In the genomic region with DNA sequence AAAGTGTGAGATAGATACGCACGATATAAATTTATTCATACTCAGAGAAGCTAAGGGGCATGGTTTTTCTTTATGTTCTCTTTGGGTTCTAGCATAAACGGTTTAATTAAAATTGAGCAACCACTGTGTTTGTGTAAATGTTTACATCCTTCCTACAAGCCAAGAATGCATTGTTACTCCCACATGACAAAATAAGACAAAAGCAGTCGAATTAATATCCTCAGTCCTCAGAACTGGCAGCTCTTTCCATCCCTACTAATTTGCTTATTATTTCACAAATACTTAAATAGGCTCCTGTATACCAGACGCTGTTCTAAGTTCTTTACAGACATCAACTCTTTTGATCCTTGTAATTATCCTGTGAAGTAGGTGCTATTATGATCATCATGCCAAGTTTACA, we compare ENCODE assay signal across 10 cellular contexts. TPM values are rescaled to one million over a fixed set of nuclear protein-coding genes. Genes with fewer than 3 reads are reported as not detected.
A peak's percentile ranks its signal among the peaks of the same experiment; 100 is the strongest.
DNase-seq lines count a peak whose midpoint lies in the region; ATAC-seq and TF ChIP-seq lines count a peak whose summit lies in the region.
"Had no signal": no experiment of that assay in that cellular context is flagged by ENCODE, and none has a peak within 500 bp of the region (broad histone marks: within the 10 kb centered on the region; RNA-seq: fewer than 3 reads in every experiment).

No MANE protein-coding gene starts in this region.

- no peaks in the 10 kb centered on the region for H4K20me1 ChIP-seq in SK-N-SH (ENCODE audit: insufficient read depth)

- H3K4me3 Mint-ChIP-seq in endodermal cell (peak overlapping the region; percentile 54), nephron progenitor cell (peak overlapping the region; percentile 81)
- H3K4me3 Mint-ChIP-seq in naive thymus-derived CD8-positive, alpha-beta T cell = no peak overlapping the region
- H3K4me3 Mint-ChIP-seq: central memory CD8-positive, alpha-beta T cell had no signal

- CTCF ChIA-PET in SK-N-SH (lab: Yijun Ruan, JAX) = interaction anchor here (0.8 to 1.7 kb wide), 3 partner anchors 33 to 108 kb away, joined by 3 to 8 read pairs (median 4); no protein-coding TSS in a partner anchor

- no peak overlapping the region for H3K4me2 ChIP-seq in SK-N-SH

- H3K9me3 ChIP-seq in SK-N-SH (no peaks in the 10 kb centered on the region), endodermal cell (ENCODE audit: control insufficient read depth, low read length) (no peaks in the 10 kb centered on the region)

- peak overlapping the region; percentile 88; the same call in 1 of the 2 replicates for H2AFZ ChIP-seq in SK-N-SH (ENCODE audit: low read depth)

- H3F3A ChIP-seq in SK-N-SH (replicated peaks; ENCODE audit: insufficient read depth) = no peaks in the 10 kb centered on the region

- H3K36me3 ChIP-seq in SK-N-SH (replicated peaks in 1 of 2; ENCODE audit: control insufficient read depth in 1 of 2, insufficient read depth in 2 of 2, low read length in 1 of 2) (no peaks in the 10 kb centered on the region), endodermal cell (ENCODE audit: control insufficient read depth, insufficient read depth, low read length) (no peaks in the 10 kb centered on the region), urinary bladder (ENCODE audit: insufficient read depth) (no peaks in the 10 kb centered on the region)

- H3K27me3 Mint-ChIP-seq in endodermal cell (ENCODE audit: insufficient read depth) (peaks cover 56% of the 10 kb centered on the region), nephron progenitor cell (ENCODE audit: low read depth, poor library complexity) (peaks cover 42% of the 10 kb centered on the region)
- H3K27me3 Mint-ChIP-seq in naive thymus-derived CD8-positive, alpha-beta T cell = peaks cover 21 to 37% (median 30%) of the 10 kb centered on the region in 5 donors

- H3K4me1 Mint-ChIP-seq in endodermal cell (peaks cover 12% of the 10 kb centered on the region), nephron progenitor cell (peaks cover 18% of the 10 kb centered on the region)
- peaks cover 0 to 5% (median 0%) of the 10 kb centered on the region in 4 donors for H3K4me1 Mint-ChIP-seq in naive thymus-derived CD8-positive, alpha-beta T cell
- H3K4me1 Mint-ChIP-seq: central memory CD8-positive, alpha-beta T cell had no signal

- 86% methylated on average over 5 of the region's 5 CpGs for WGBS in SK-N-SH (ENCODE audit: low lambda C conversion rate)
- 72 to 73% methylated on average over 4 to 5 of the region's 5 CpGs for WGBS in endodermal cell (ENCODE audit: insufficient coverage in 1 of 2, insufficient read length in 1 of 2), 2 experiments
- WGBS in urinary bladder = 44% methylated on average over 5 of the region's 5 CpGs

- H3K9ac ChIP-seq in SK-N-SH = no peak overlapping the region
- no peak overlapping the region for H3K9ac ChIP-seq in endodermal cell (ENCODE audit: extremely low read depth, low read length, poor library complexity, severe bottlenecking)

- H3K9me3 Mint-ChIP-seq in endodermal cell (no peaks in the 10 kb centered on the region), nephron progenitor cell (no peaks in the 10 kb centered on the region)
- peaks cover 0 to 3% (median 0%) of the 10 kb centered on the region in 9 donors for H3K9me3 Mint-ChIP-seq in naive thymus-derived CD8-positive, alpha-beta T cell
- H3K9me3 Mint-ChIP-seq: central memory CD8-positive, alpha-beta T cell had no signal

- H3K4me1 ChIP-seq in SK-N-SH (ENCODE audit: control insufficient read depth in 1 of 2, insufficient read depth in 2 of 2, low read depth in 1 of 2, low read length in 1 of 2) = peaks cover 0 to 10% of the 10 kb centered on the region in 2 experiments; a peak in 2 of 4 replicates
- H3K4me1 ChIP-seq in endodermal cell (ENCODE audit: control insufficient read depth, insufficient read depth, low read length) = no peaks in the 10 kb centered on the region
- H3K4me1 ChIP-seq in urinary bladder (ENCODE audit: insufficient read depth) = no peaks in the 10 kb centered on the region

- DNase-seq in SK-N-SH (no peak), endodermal cell (no peak), nephron progenitor cell (no peak), NCI-H1436 treated with DMSO at 0.1 percent for 48 hours (lab: John Stamatoyannopoulos, UW) (no peak)
- no peak for DNase-seq in naive thymus-derived CD8-positive, alpha-beta T cell
- DNase-seq: activated CD4-positive, CD25-positive, alpha-beta regulatory T cell had no signal

- H3K27me3 ChIP-seq in SK-N-SH (ENCODE audit: insufficient read depth) (no peaks in the 10 kb centered on the region), endodermal cell (ENCODE audit: control insufficient read depth, insufficient read depth, low read length, poor library complexity, severe bottlenecking) (peaks cover 53% of the 10 kb centered on the region)

- H3K36me3 Mint-ChIP-seq in endodermal cell (ENCODE audit: low read depth) (no peaks in the 10 kb centered on the region), nephron progenitor cell (ENCODE audit: low read depth) (no peaks in the 10 kb centered on the region)
- peaks cover 0 to 4% (median 0%) of the 10 kb centered on the region in 3 donors for H3K36me3 Mint-ChIP-seq in naive thymus-derived CD8-positive, alpha-beta T cell

- POLR2A ChIA-PET in SK-N-SH (lab: Yijun Ruan, JAX) = interaction anchor here (0.7 kb wide), 1 partner anchor 32 kb away, joined by 3 read pairs; the partner anchor contains the start of gene SSPN
- POLR2A ChIA-PET in naive thymus-derived CD8-positive, alpha-beta T cell (lab: Charles Lee) = no interaction called here

- ATAC-seq in SK-N-SH treated with all-trans-retinoic acid at 6 μM for 48 hours = no peak
- no peak for ATAC-seq in HG03565 (IDR thresholded peaks at IDR 0.05; ENCODE audit: unreplicated experiment)
- no peak for ATAC-seq in naive thymus-derived CD8-positive, alpha-beta T cell

- TF ChIP-seq RAD21 in SK-N-SH (IDR thresholded peaks at IDR 0.05; ENCODE audit: low read length) = no peak

- H3K79me2 ChIP-seq in SK-N-SH (ENCODE audit: insufficient read depth) = no peaks in the 10 kb centered on the region

- TF ChIP-seq EP300 in SK-N-SH (IDR thresholded peaks at IDR 0.05; ENCODE audit: borderline replicate concordance in 1 of 2, low read depth in 1 of 2, low read length in 1 of 2) = no peak

- TF ChIP-seq CTCF in SK-N-SH (IDR thresholded peaks at IDR 0.05) (no peak), endodermal cell (conservative IDR thresholded peaks at IDR 0.05) (no peak), nephron progenitor cell (IDR thresholded peaks at IDR 0.05) (no peak)

- no peak overlapping the region; a peak in 1 of 4 replicates for H3K4me3 ChIP-seq in SK-N-SH (ENCODE audit: low read depth in 2 of 2, low read length in 1 of 2)
- peak overlapping the region; percentile 71 for H3K4me3 ChIP-seq in endodermal cell (ENCODE audit: low read length)
- peak overlapping the region; percentile 35 for H3K4me3 ChIP-seq in urinary bladder (ENCODE audit: low read depth, low read length)

- H3K27ac Mint-ChIP-seq in endodermal cell = no peak overlapping the region
- H3K27ac Mint-ChIP-seq in nephron progenitor cell = no peak overlapping the region
- H3K27ac Mint-ChIP-seq in naive thymus-derived CD8-positive, alpha-beta T cell = no peak overlapping the region

- H3K27ac ChIP-seq in SK-N-SH (ENCODE audit: low read depth in 2 of 2, low read length in 1 of 2) (no peak overlapping the region), endodermal cell (ENCODE audit: low read depth, low read length) (no peak overlapping the region), urinary bladder (ENCODE audit: low read depth) (no peak overlapping the region)

- H3K9me2 ChIP-seq in SK-N-SH = no peaks in the 10 kb centered on the region

TF ChIP-seq in SK-N-SH, 30 proteins besides CTCF, POLR2A, EP300 and RAD21 (continues in another document):
- TF ChIP-seq TEAD4 (IDR thresholded peaks at IDR 0.05; ENCODE audit: borderline replicate concordance, insufficient read depth) (no peak), SIN3A (IDR thresholded peaks at IDR 0.05; ENCODE audit: borderline replicate concordance, low read depth, low read length) (no peak), IRF3 (IDR thresholded peaks at IDR 0.05; ENCODE audit: low read depth, low read length) (no peak), RXRA (IDR thresholded peaks at IDR 0.05; ENCODE audit: borderline replicate concordance, low read depth) (no peak), GABPA (IDR thresholded peaks at IDR 0.05; ENCODE audit: low read depth) (no peak)

TF ChIP-seq in SK-N-SH treated with all-trans-retinoic acid at 6 μM for 48 hours, 23 proteins besides CTCF, POLR2A, EP300 and RAD21 (continues in another document):
- no peak for TF ChIP-seq TOX (CRISPR knock-in tag; IDR thresholded peaks at IDR 0.05; ENCODE audit: borderline replicate concordance)
- TF ChIP-seq TCF4 (CRISPR knock-in tag; IDR thresholded peaks at IDR 0.05; ENCODE audit: borderline replicate concordance) = no peak
- TF ChIP-seq PPARA (CRISPR knock-in tag; IDR thresholded peaks at IDR 0.05; ENCODE audit: borderline replicate concordance) = no peak
- TF ChIP-seq GLIS3 (CRISPR knock-in tag; IDR thresholded peaks at IDR 0.05) = no peak
- no peak for TF ChIP-seq SNAI2 (CRISPR knock-in tag; IDR thresholded peaks at IDR 0.05)
- TF ChIP-seq ZFP3 (CRISPR knock-in tag; IDR thresholded peaks at IDR 0.05) = no peak
- TF ChIP-seq, protein P1, sequence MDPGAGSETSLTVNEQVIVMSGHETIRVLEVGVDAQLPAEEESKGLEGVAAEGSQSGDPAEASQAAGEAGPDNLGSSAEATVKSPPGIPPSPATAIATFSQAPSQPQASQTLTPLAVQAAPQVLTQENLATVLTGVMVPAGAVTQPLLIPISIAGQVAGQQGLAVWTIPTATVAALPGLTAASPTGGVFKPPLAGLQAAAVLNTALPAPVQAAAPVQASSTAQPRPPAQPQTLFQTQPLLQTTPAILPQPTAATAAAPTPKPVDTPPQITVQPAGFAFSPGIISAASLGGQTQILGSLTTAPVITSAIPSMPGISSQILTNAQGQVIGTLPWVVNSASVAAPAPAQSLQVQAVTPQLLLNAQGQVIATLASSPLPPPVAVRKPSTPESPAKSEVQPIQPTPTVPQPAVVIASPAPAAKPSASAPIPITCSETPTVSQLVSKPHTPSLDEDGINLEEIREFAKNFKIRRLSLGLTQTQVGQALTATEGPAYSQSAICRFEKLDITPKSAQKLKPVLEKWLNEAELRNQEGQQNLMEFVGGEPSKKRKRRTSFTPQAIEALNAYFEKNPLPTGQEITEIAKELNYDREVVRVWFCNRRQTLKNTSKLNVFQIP (CRISPR knock-in tag; IDR thresholded peaks at IDR 0.05; ENCODE audit: borderline replicate concordance, low read depth) = no peak

RNA-seq across cellular contexts. Expression of gene SSPN, which starts 32.0 kb away (rescaled TPM):
- 5.9 and 11.7 TPM in 2 replicates for polyA plus RNA-seq in SK-N-SH (2012; rRNA removed)
- 7.9 and 9.7 TPM in 2 replicates for polyA plus RNA-seq in SK-N-SH (2012; cell fraction: cytosol; rRNA removed)
- 5.4 and 7.4 TPM in 2 replicates for polyA plus RNA-seq in SK-N-SH (2012; cell fraction: nucleus; rRNA removed)
- 1 to 10 TPM; 1.3 to 3.7 TPM for total RNA-seq in endodermal cell
- 3.8 TPM for polyA plus RNA-seq in endodermal cell (2013, experiment 1 of 2)
- polyA plus RNA-seq in endodermal cell (2013, experiment 2 of 2) = 3.8 TPM
- 78.5 TPM for total RNA-seq in urinary bladder
- 50.2 TPM for polyA plus RNA-seq in urinary bladder
- under 1 TPM in 1 of 2 experiments, not detected in 1; 0.27 TPM for total RNA-seq in naive thymus-derived CD8-positive, alpha-beta T cell
- not detected for polyA plus RNA-seq in naive thymus-derived CD8-positive, alpha-beta T cell

Comparison
In these comparisons a context has a peak if more than half of its experiments do, and no peak if none do; other contexts are left out.
1. H3K4me3 ChIP-seq: peak in endodermal cell (single experiment) and urinary bladder (single experiment); none in SK-N-SH (0 of 2).
2. H3K4me3 Mint-ChIP-seq: peak in endodermal cell (single experiment) and nephron progenitor cell (single experiment); none in naive thymus-derived CD8-positive, alpha-beta T cell (0 of 10).
3. RNA of gene SSPN, which starts 32.0 kb away (total RNA-seq): 78.5 TPM in urinary bladder (single experiment); 1.3 to 3.7 TPM in endodermal cell and 0.27 TPM in naive thymus-derived CD8-positive, alpha-beta T cell; every median in the first group is over 10 times any median in the second.